In the genomic region with DNA sequence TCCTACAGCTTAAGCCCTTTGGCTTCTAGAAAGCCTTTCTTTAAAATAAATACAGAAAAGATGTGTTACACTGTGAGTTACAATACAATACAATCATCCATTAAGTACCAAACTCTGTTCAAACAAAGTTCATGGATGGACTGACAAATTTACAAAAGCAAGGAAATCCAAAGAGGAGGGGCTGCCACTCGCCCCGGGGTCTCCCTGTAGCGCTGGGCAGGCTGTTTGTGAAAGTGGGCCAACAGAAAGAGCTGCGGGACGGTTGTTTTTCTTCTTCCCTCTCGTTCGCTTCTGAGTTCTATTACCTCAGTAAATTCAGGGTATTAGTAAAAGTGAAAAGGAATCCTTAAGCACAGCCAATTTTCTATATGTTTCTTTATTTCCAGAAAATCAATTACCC, we compare ENCODE assay signal across 12 cellular contexts.
"Had no signal": no experiment of that assay in that cellular context is flagged by ENCODE, and none has a peak within 500 bp of the region (broad histone marks: within the 10 kb centered on the region; RNA-seq: fewer than 3 reads in every experiment).

No MANE protein-coding gene starts in this region.

- H3K36me3 Mint-ChIP-seq: mesothelial cell of epicardium, T-cell had no signal

- H3K4me3 ChIP-seq: esophagus muscularis mucosa, transverse colon had no signal

- H3K27me3 Mint-ChIP-seq: activated T-helper 17 cell treated with anti-CD3 and anti-CD28 coated beads, Interleukin-2, amount 50 U/mL, for 72 hours had no signal

- H3K27ac Mint-ChIP-seq: activated T-helper 17 cell treated with anti-CD3 and anti-CD28 coated beads, Interleukin-2, amount 50 U/mL, for 72 hours; mesothelial cell of epicardium; T-cell had no signal

- DNase-seq: activated CD4-positive, alpha-beta T cell treated with anti-CD3 and anti-CD28 coated beads for 1 hour; activated CD4-positive, alpha-beta T cell treated with anti-CD3 and anti-CD28 coated beads, Interleukin-2, amount 50 U/mL, for 4 hours; activated naive CD4-positive, alpha-beta T cell treated with Interleukin-2 at 50 U/mL for 16 hours; glutamatergic neuron; kidney glomerular epithelial cell; stimulated activated naive CD8-positive, alpha-beta T cell treated with anti-CD3 and anti-CD28 coated beads, Interleukin-15, Interleukin-2, amounts not matched to agents 100 U/mL and 50 U/mL, for 24 hours; T-cell; T1000; transverse colon had no signal

- ATAC-seq: activated T-helper 17 cell treated with anti-CD3 and anti-CD28 coated beads, Interleukin-2, amount 50 U/mL, for 72 hours; stimulated activated naive CD8-positive, alpha-beta T cell treated with anti-CD3 and anti-CD28 coated beads, Interleukin-15, Interleukin-2, amounts not matched to agents 100 U/mL and 50 U/mL, for 24 hours; T-cell had no signal

- H3K9me3 ChIP-seq: esophagus muscularis mucosa, transverse colon had no signal

- H3K27me3 ChIP-seq: esophagus muscularis mucosa, transverse colon had no signal

- H3K36me3 ChIP-seq: esophagus muscularis mucosa, transverse colon had no signal

- H3K4me1 ChIP-seq: esophagus muscularis mucosa, transverse colon had no signal

- H3K27ac ChIP-seq: esophagus muscularis mucosa, transverse colon had no signal

- H3K9me3 Mint-ChIP-seq: activated T-helper 17 cell treated with anti-CD3 and anti-CD28 coated beads, Interleukin-2, amount 50 U/mL, for 72 hours; mesothelial cell of epicardium; T-cell had no signal

- H3K4me3 Mint-ChIP-seq: activated T-helper 17 cell treated with anti-CD3 and anti-CD28 coated beads, Interleukin-2, amount 50 U/mL, for 72 hours; mesothelial cell of epicardium; T-cell had no signal

- H3K4me1 Mint-ChIP-seq: activated T-helper 17 cell treated with anti-CD3 and anti-CD28 coated beads, Interleukin-2, amount 50 U/mL, for 72 hours; T-cell had no signal
